In the genomic region with DNA sequence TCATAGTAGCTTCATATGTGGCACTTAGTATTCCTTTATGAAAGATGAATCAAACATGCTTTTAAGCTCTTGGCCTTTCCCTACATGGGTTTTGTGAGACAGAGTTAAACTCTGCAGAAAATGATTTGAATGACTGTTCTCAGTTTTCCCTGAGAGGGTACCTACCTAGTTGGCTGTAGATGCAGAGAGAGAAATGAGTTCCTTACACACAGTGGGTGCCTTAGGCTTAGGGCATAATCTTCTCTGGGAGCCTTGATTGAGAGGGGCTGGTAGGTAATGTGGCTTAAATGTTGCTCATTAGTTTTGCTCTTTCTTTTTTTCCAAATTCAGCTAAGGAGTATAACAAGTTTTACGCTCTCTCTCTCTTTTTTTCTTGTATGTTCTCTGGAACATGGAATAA, we compare ENCODE assay signal across 10 cellular contexts. TPM values are rescaled to one million over a fixed set of nuclear protein-coding genes. Genes with fewer than 3 reads are reported as not detected.
DNase-seq lines count a peak whose midpoint lies in the region; ATAC-seq, FAIRE-seq and TF ChIP-seq lines count a peak whose summit lies in the region.
"Had no signal": no experiment of that assay in that cellular context is flagged by ENCODE, and none has a peak within 500 bp of the region (broad histone marks: within the 10 kb centered on the region; RNA-seq: fewer than 3 reads in every experiment).

No MANE protein-coding gene starts in this region.

- BruUV-seq in HepG2 (replicated peaks; lab: Mats Ljungman, UMichigan), result no TSS peak

- H3K4me3 ChIP-seq in HepG2 (replicated peaks in 1 of 3; ENCODE audit: insufficient read depth in 1 of 3, low read depth in 2 of 3, low read length in 3 of 3) (no peak overlapping the region), right lobe of liver (no peak overlapping the region), vagina (peak overlapping the region in 1 of 2 donors; percentile 12)
- H3K4me3 ChIP-seq: lung had no signal

- no peak for DNase-seq in HepG2 (ENCODE audit: low spot score)
- DNase-seq in right lobe of liver, result no peak
- no peak for DNase-seq in activated CD8-positive, alpha-beta T cell treated with anti-CD3 and anti-CD28 coated beads, Interleukin-2, amount 10 ng/mL, durations not matched to agents 7 days and 5 days
- DNase-seq in mesothelial cell of epicardium (ENCODE audit: low spot score in 2 of 2, unreplicated experiment in 2 of 2), result no peak
- no peak for DNase-seq in vagina (ENCODE audit: extremely low spot score in 2 of 2)
- no peak for DNase-seq in amniotic stem cell (lab: John Stamatoyannopoulos, UW)
- no peak for DNase-seq in left lobe of liver (ENCODE audit: low spot score)
- DNase-seq: NCI-H1436 had no signal

- H3K36me3 Mint-ChIP-seq in activated CD8-positive, alpha-beta T cell treated with anti-CD3 and anti-CD28 coated beads, Interleukin-2, amount 10 ng/mL, durations not matched to agents 7 days and 5 days (ENCODE audit: low read depth), result peaks cover 37% of the 10 kb centered on the region
- peaks cover 5% of the 10 kb centered on the region for H3K36me3 Mint-ChIP-seq in mesothelial cell of epicardium

- CTCF ChIA-PET in HepG2 (lab: Yijun Ruan, JAX; ENCODE audit: low intra/inter-chr PET ratio, low total read pairs), result no interaction called here
- CTCF ChIA-PET in activated CD8-positive, alpha-beta T cell treated with anti-CD3 and anti-CD28 coated beads, Interleukin-2, amount 10 ng/mL, durations not matched to agents 7 days and 5 days (lab: Charles Lee), result interaction anchor here (0.9 to 3.7 kb wide), 6 partner anchors 10 to 215 kb away, joined by 3 to 20 read pairs (median 4); no protein-coding TSS in a partner anchor

- POLR2A ChIA-PET in HepG2 (lab: Yijun Ruan, JAX), result interaction anchor here (0.5 kb wide), 1 partner anchor 100 kb away, joined by 3 read pairs; no protein-coding TSS in a partner anchor
- POLR2A ChIA-PET in activated CD8-positive, alpha-beta T cell treated with anti-CD3 and anti-CD28 coated beads, Interleukin-2, amount 10 ng/mL, durations not matched to agents 7 days and 5 days (lab: Charles Lee), result interaction anchor here (2.0 kb wide), 1 partner anchor 19 kb away, joined by 6 read pairs; no protein-coding TSS in a partner anchor

- TF ChIP-seq RAD21 in HepG2 (CRISPR knock-in tag; IDR thresholded peaks at IDR 0.05), result no peak

- no peaks in the 10 kb centered on the region for H3K9me3 Mint-ChIP-seq in activated CD8-positive, alpha-beta T cell treated with anti-CD3 and anti-CD28 coated beads, Interleukin-2, amount 10 ng/mL, durations not matched to agents 7 days and 5 days (ENCODE audit: insufficient read depth)
- H3K9me3 Mint-ChIP-seq in mesothelial cell of epicardium, result peaks cover under 1% of the 10 kb centered on the region

- H3K27ac Mint-ChIP-seq in activated CD8-positive, alpha-beta T cell treated with anti-CD3 and anti-CD28 coated beads, Interleukin-2, amount 10 ng/mL, durations not matched to agents 7 days and 5 days, result peak overlapping the region; percentile 31
- H3K27ac Mint-ChIP-seq in mesothelial cell of epicardium, result peak overlapping the region; percentile 77

- H3K27me3 ChIP-seq in HepG2 (ENCODE audit: control insufficient read depth in 1 of 2, insufficient read depth in 2 of 2, low read length in 2 of 2), result no peaks in the 10 kb centered on the region
- no peaks in the 10 kb centered on the region for H3K27me3 ChIP-seq in right lobe of liver
- no peaks in the 10 kb centered on the region for H3K27me3 ChIP-seq in vagina

- no peak overlapping the region for H2AFZ ChIP-seq in HepG2 (ENCODE audit: low read length)

- in situ Hi-C loops in HepG2 (cut with HindIII; ENCODE audit: extremely low pct_ligation_motif_present, low pct_unique_long_range_greater_than_20kb), result no loop called here

- no peak for ATAC-seq in HepG2
- ATAC-seq in right lobe of liver, result no peak
- no peak for ATAC-seq in activated CD8-positive, alpha-beta T cell treated with anti-CD3 and anti-CD28 coated beads, Interleukin-2, amount 10 ng/mL, durations not matched to agents 7 days and 5 days
- ATAC-seq in left lobe of liver, result no peak
- no peak for ATAC-seq in esophagus mucosa

- no peaks in the 10 kb centered on the region for H3K9me3 ChIP-seq in HepG2 (ENCODE audit: low read length)
- H3K9me3 ChIP-seq in right lobe of liver, result no peaks in the 10 kb centered on the region
- H3K9me3 ChIP-seq in vagina, result no peaks in the 10 kb centered on the region

- TF ChIP-seq EP300 in HepG2 (IDR thresholded peaks at IDR 0.05; ENCODE audit: low read depth in 2 of 2, low read length in 2 of 2), result no peak
- no peak for TF ChIP-seq EP300 in HepG2 (CRISPR knock-in tag; IDR thresholded peaks at IDR 0.05; ENCODE audit: borderline replicate concordance)

- no peak for FAIRE-seq in HepG2 (lab: Jason Lieb, UNC)

- TF ChIP-seq CTCF in HepG2 (CRISPR knock-in tag; IDR thresholded peaks at IDR 0.05) (no peak), right lobe of liver (IDR thresholded peaks at IDR 0.05) (no peak), mesothelial cell of epicardium (IDR thresholded peaks at IDR 0.05; ENCODE audit: unreplicated experiment) (no peak), vagina (IDR thresholded peaks at IDR 0.05) (no peak)

- H3K27ac ChIP-seq in HepG2 (ENCODE audit: extremely low read length, insufficient read depth, low read length), result no peak overlapping the region
- no peak overlapping the region for H3K27ac ChIP-seq in right lobe of liver
- H3K27ac ChIP-seq in vagina, result peak overlapping the region; percentile 16

- no peaks in the 10 kb centered on the region for H3K36me3 ChIP-seq in HepG2 (replicated peaks in 1 of 2; ENCODE audit: control insufficient read depth in 1 of 2, insufficient read depth in 2 of 2, low read length in 2 of 2)
- no peaks in the 10 kb centered on the region for H3K36me3 ChIP-seq in right lobe of liver
- H3K36me3 ChIP-seq in vagina, result no peaks in the 10 kb centered on the region

- peaks cover 31% of the 10 kb centered on the region for H4K20me1 ChIP-seq in HepG2 (ENCODE audit: insufficient read depth, low read length)

- peak overlapping the region; percentile 21 for H3K4me3 Mint-ChIP-seq in activated CD8-positive, alpha-beta T cell treated with anti-CD3 and anti-CD28 coated beads, Interleukin-2, amount 10 ng/mL, durations not matched to agents 7 days and 5 days
- H3K4me3 Mint-ChIP-seq in mesothelial cell of epicardium, result peak overlapping the region; percentile 4

- intact Hi-C loops in HepG2 (cut with micrococcal nuclease; ENCODE audit: unreplicated experiment) (no loop called here), right lobe of liver (cut with DNase I) (no loop called here), vagina (cut with DNase I) (no loop called here)

- peaks cover 64% of the 10 kb centered on the region for H3K79me2 ChIP-seq in HepG2 (ENCODE audit: insufficient read depth, low read length)

- H3K4me1 Mint-ChIP-seq in activated CD8-positive, alpha-beta T cell treated with anti-CD3 and anti-CD28 coated beads, Interleukin-2, amount 10 ng/mL, durations not matched to agents 7 days and 5 days (ENCODE audit: low read depth), result peaks cover 49% of the 10 kb centered on the region
- H3K4me1 Mint-ChIP-seq in mesothelial cell of epicardium, result peaks cover 45% of the 10 kb centered on the region

- H3K4me1 ChIP-seq in HepG2 (ENCODE audit: insufficient read depth, low read length), result peaks cover 60% of the 10 kb centered on the region
- H3K4me1 ChIP-seq in right lobe of liver, result peaks cover 0 to 19% (median 3%) of the 10 kb centered on the region in 4 donors
- peaks cover 67% of the 10 kb centered on the region for H3K4me1 ChIP-seq in vagina

- H3K4me2 ChIP-seq in HepG2 (ENCODE audit: low read depth, low read length), result peak overlapping the region; percentile 66

- H3K9ac ChIP-seq in HepG2 (ENCODE audit: insufficient read depth, low read depth, low read length), result peak overlapping the region; percentile 45

- WGBS in HepG2 (ENCODE audit: low lambda C conversion rate), result 94% methylated on average over 1 of the region's 1 CpG
- 80% methylated on average over 1 of the region's 1 CpG for WGBS in right lobe of liver (ENCODE audit: insufficient coverage, low coverage, low lambda C conversion rate, missing lambda C conversion rate)

- TF ChIP-seq POLR2A in HepG2 (IDR thresholded peaks at IDR 0.05; ENCODE audit: insufficient read depth in 1 of 2, low read depth in 2 of 2, low read length in 2 of 2) (no peak), right lobe of liver (IDR thresholded peaks at IDR 0.05) (no peak), vagina (IDR thresholded peaks at IDR 0.05) (no peak)

- no peaks in the 10 kb centered on the region for H3K27me3 Mint-ChIP-seq in activated CD8-positive, alpha-beta T cell treated with anti-CD3 and anti-CD28 coated beads, Interleukin-2, amount 10 ng/mL, durations not matched to agents 7 days and 5 days (ENCODE audit: low read depth)
- peaks cover 9% of the 10 kb centered on the region for H3K27me3 Mint-ChIP-seq in mesothelial cell of epicardium (ENCODE audit: low read depth)

RNA-seq across cellular contexts. Expression of a gene that starts 3.0 kb away (rescaled TPM):
- 66.6 and 67.9 TPM in 2 replicates for total RNA-seq in HepG2 (2016; rRNA removed; fragmentation: Illumina TruSeq; extraction: Trizol)
- total RNA-seq in HepG2 (2016; cell fraction: cytosol; rRNA removed; fragmentation: Illumina TruSeq; extraction: Trizol; ENCODE audit: low read depth), result 55.4 and 65.8 TPM in 2 replicates
- total RNA-seq in HepG2 (2016; cell fraction: insoluble cytoplasmic fraction; rRNA removed; fragmentation: Illumina TruSeq; extraction: Trizol), result 59.1 and 63.0 TPM in 2 replicates
- 94.1 and 96.8 TPM in 2 replicates for total RNA-seq in HepG2 (2016; cell fraction: membrane; rRNA removed; fragmentation: Illumina TruSeq; extraction: Trizol)
- 59.4 and 60.6 TPM in 2 replicates for total RNA-seq in HepG2 (2016; cell fraction: nucleus; rRNA removed; fragmentation: Illumina TruSeq; extraction: Trizol)
- 35.4 and 43.6 TPM in 2 replicates for polyA plus RNA-seq in HepG2 (2011; rRNA removed)
- 17.2 and 27.7 TPM in 2 replicates for polyA plus RNA-seq in HepG2 (2011; cell fraction: cytosol; rRNA removed)
- polyA plus RNA-seq in HepG2 (2011; cell fraction: nucleus; rRNA removed), result 29.1 and 37.9 TPM in 2 replicates
- 40.6 and 47.2 TPM in 2 replicates for polyA plus RNA-seq in HepG2 (2012)
- 37.8 and 49.5 TPM in 2 replicates for polyA plus RNA-seq in HepG2 (2016; cell fraction: cytosol; fragmentation: Illumina TruSeq; extraction: Trizol; ENCODE audit: low read depth)
- polyA plus RNA-seq in HepG2 (2016; cell fraction: insoluble cytoplasmic fraction; fragmentation: Illumina TruSeq; extraction: Trizol; ENCODE audit: low read depth), result 64.3 and 69.2 TPM in 2 replicates
- 70.9 and 75.8 TPM in 2 replicates for polyA plus RNA-seq in HepG2 (2016; cell fraction: membrane; fragmentation: Illumina TruSeq; extraction: Trizol; ENCODE audit: low read depth)
- polyA plus RNA-seq in HepG2 (2016; cell fraction: nucleus; fragmentation: Illumina TruSeq; extraction: Trizol; ENCODE audit: insufficient read depth, low read depth), result 55.9 and 58.5 TPM in 2 replicates
- 20.9 and 41.9 TPM in 2 replicates for polyA minus RNA-seq in HepG2 (2011; rRNA and poly(A)+ RNA removed; ENCODE audit: low replicate concordance)
- 26.6 and 35.0 TPM in 2 replicates for polyA minus RNA-seq in HepG2 (2011; cell fraction: cytosol; rRNA and poly(A)+ RNA removed)
- 118 and 132 TPM in 2 replicates for polyA minus RNA-seq in HepG2 (2011; cell fraction: nucleus; rRNA and poly(A)+ RNA removed)
- total RNA-seq in right lobe of liver, result 10 to 100 TPM; 18.8 to 29.4 (median 22.2) TPM
- total RNA-seq in activated CD8-positive, alpha-beta T cell treated with anti-CD3 and anti-CD28 coated beads, Interleukin-2, amount 10 ng/mL, durations not matched to agents 7 days and 5 days, result 10 to 100 TPM; 48.1 to 54.3 TPM
- 61.7 to 65.5 TPM (median 63.6 TPM) in 3 replicates for total RNA-seq in mesothelial cell of epicardium
- total RNA-seq in vagina, result 39.8 TPM
- total RNA-seq in left lobe of liver, result 24.8 TPM
- 32.4 TPM for total RNA-seq in esophagus mucosa
